In genomic region chr4:140427919-140428471, GRCh38 we compare ENCODE assay signal across 8 cellular contexts. TPM values are rescaled to one million over a fixed set of nuclear protein-coding genes. Genes with fewer than 3 reads are reported as not detected.
A peak's percentile ranks its signal among the peaks of the same experiment; 100 is the strongest.
DNase-seq lines count a peak whose midpoint lies in the region; ATAC-seq and TF ChIP-seq lines count a peak whose summit lies in the region.

No MANE protein-coding gene starts in this region.

- no peaks in the 10 kb centered on the region for H3K36me3 ChIP-seq in Panc1 (ENCODE audit: control insufficient read depth, insufficient read depth, low read length)
- H3K36me3 ChIP-seq in fibroblast of lung (ENCODE audit: control insufficient read depth, insufficient read depth, low read length) = no peaks in the 10 kb centered on the region
- H3K36me3 ChIP-seq in aorta (ENCODE audit: control insufficient read depth in 1 of 2, insufficient read depth in 2 of 2, low read length in 1 of 2) = no peaks in the 10 kb centered on the region

- 61 to 63% methylated on average over 7 of the region's 7 CpGs for WGBS in aorta, 2 donors

- H3K27ac ChIP-seq in Panc1 (ENCODE audit: low read length) (peak overlapping the region; percentile 67; the same call in 1 of the 2 replicates), fibroblast of lung (ENCODE audit: insufficient read depth, low read length) (no peak overlapping the region), aorta (ENCODE audit: low read depth in 1 of 2, low read length in 2 of 2) (no peak overlapping the region)

- CTCF ChIA-PET in Panc1 (lab: Charles Lee) = interaction anchor here (1.1 kb wide), 2 partner anchors 18 to 68 kb away, joined by 4 to 5 read pairs; no protein-coding TSS in a partner anchor

- H3K79me2 ChIP-seq in fibroblast of lung (ENCODE audit: control insufficient read depth, insufficient read depth, low read length) = no peaks in the 10 kb centered on the region

- H4K20me1 ChIP-seq in fibroblast of lung (ENCODE audit: control insufficient read depth, extremely low read depth, insufficient read depth, low read length) = no peaks in the 10 kb centered on the region

- H3K4me2 ChIP-seq in fibroblast of lung (ENCODE audit: extremely low read depth, insufficient read depth, low read length) = peak overlapping the region; percentile 97

- in situ Hi-C loops in Panc1 (cut with HindIII; ENCODE audit: low pct_unique_long_range_greater_than_20kb, low sequenced_read_pairs) = no loop called here

- ATAC-seq in Panc1 (no peak), aorta (ENCODE audit: low FRiP score) (no peak)

- intact Hi-C loops in Panc1 (cut with micrococcal nuclease; ENCODE audit: unreplicated experiment) = no loop called here
- intact Hi-C loops in aorta (cut with DNase I) = no loop called here

- TF ChIP-seq CTCF in Panc1 (IDR thresholded peaks at IDR 0.05) (peak; percentile 27), fibroblast of lung (conservative IDR thresholded peaks at IDR 0.05 in 1 of 2, IDR thresholded peaks at IDR 0.05 in 1 of 2; ENCODE audit: low read depth in 1 of 2, low read length in 2 of 2) (no peak)

- no peak overlapping the region for H3K9ac ChIP-seq in fibroblast of lung (ENCODE audit: insufficient read depth, low read length)

- H3K4me3 ChIP-seq in Panc1 (ENCODE audit: low read depth in 2 of 2, low read length in 2 of 2) = peak overlapping the region; percentile 71 to 81
- peak overlapping the region; percentile 67 to 80 (median 76) for H3K4me3 ChIP-seq in fibroblast of lung (replicated peaks in 1 of 4; ENCODE audit: control extremely low read depth in 1 of 4, insufficient read depth in 1 of 4, low read depth in 3 of 4, low read length in 4 of 4)
- H3K4me3 ChIP-seq in skeletal muscle cell (ENCODE audit: low read depth, low read length) = peak overlapping the region; percentile 67
- H3K4me3 ChIP-seq in aorta (ENCODE audit: low read length in 2 of 2) = peak overlapping the region in 1 of 2 donors; percentile 35

- H3K27me3 ChIP-seq in Panc1 (ENCODE audit: control insufficient read depth, insufficient read depth, low read length) = no peaks in the 10 kb centered on the region
- no peaks in the 10 kb centered on the region for H3K27me3 ChIP-seq in fibroblast of lung (ENCODE audit: control insufficient read depth, insufficient read depth, low read length)
- peaks cover 0 to 1% of the 10 kb centered on the region in 2 donors for H3K27me3 ChIP-seq in aorta (ENCODE audit: control insufficient read depth in 1 of 2, insufficient read depth in 2 of 2, low read length in 1 of 2)

- POLR2A ChIA-PET in Panc1 (lab: Charles Lee) = no interaction called here

- DNase-seq in DMS 273 (lab: John Stamatoyannopoulos, UW; ENCODE audit: unreplicated experiment) (peak; percentile 15), DMS 273 treated with DMSO at 0.1 percent for 48 hours (lab: John Stamatoyannopoulos, UW) (no peak), Panc1 (ENCODE audit: low read depth, low spot score) (peak; percentile 58), fibroblast of lung (ENCODE audit: low read depth in 2 of 2) (peak in 1 of 2 donors; percentile 83), skeletal muscle cell (ENCODE audit: low read depth) (no peak), aorta (no peak), HK-2 (ENCODE audit: unreplicated experiment) (no peak)
- no peak for DNase-seq in stimulated activated CD4-positive, alpha-beta T cell treated with anti-CD3 and anti-CD28 coated beads, Interleukin-2, amount 100 ng/mL, for 48 hours

- H3K9me3 ChIP-seq in Panc1 (ENCODE audit: control insufficient read depth, insufficient read depth, low read depth, low read length) (no peaks in the 10 kb centered on the region), fibroblast of lung (ENCODE audit: control insufficient read depth, insufficient read depth, low read depth, low read length) (no peaks in the 10 kb centered on the region), aorta (ENCODE audit: control insufficient read depth, low read length) (no peaks in the 10 kb centered on the region)

- peaks cover 9% of the 10 kb centered on the region for H3K4me1 ChIP-seq in Panc1 (ENCODE audit: control insufficient read depth, insufficient read depth, low read length)
- peaks cover 3% of the 10 kb centered on the region for H3K4me1 ChIP-seq in fibroblast of lung (ENCODE audit: control insufficient read depth, extremely low read depth, insufficient read depth, low read length)
- no peaks in the 10 kb centered on the region for H3K4me1 ChIP-seq in aorta (ENCODE audit: control insufficient read depth in 1 of 2, insufficient read depth in 2 of 2, low read length in 2 of 2)

- no TSS peak for BruUV-seq in Panc1 (replicated peaks; lab: Mats Ljungman, UMichigan)

- peak overlapping the region; percentile 98 for H2AFZ ChIP-seq in fibroblast of lung (ENCODE audit: low read length)

RNA-seq across cellular contexts. Expression of gene CLGN, which starts 0.5 kb away (rescaled TPM):
- total RNA-seq in Panc1 (2021; ENCODE audit: unreplicated experiment) = 5.4 TPM
- 2.1 TPM for polyA plus RNA-seq in Panc1 (2012; ENCODE audit: insufficient read length)
- total RNA-seq in fibroblast of lung = 11.8 and 18.0 TPM in 2 replicates
- polyA plus RNA-seq in fibroblast of lung = 3.4 and 11.2 TPM in 2 replicates
- 2.6 and 10.6 TPM in 2 replicates for polyA plus RNA-seq in fibroblast of lung (2012)
- polyA minus RNA-seq in fibroblast of lung (ENCODE audit: low replicate concordance) = 0.33 TPM in 1 of 2 replicates, not detected in the other
- under 1 TPM in 1 of 2 donors, not detected in 1; 0.21 TPM for total RNA-seq in aorta
- polyA plus RNA-seq in aorta = not detected

RNA-seq across cellular contexts. Expression of gene SCOC, which starts 54.5 kb away (rescaled TPM):
- total RNA-seq in Panc1 (2021; ENCODE audit: unreplicated experiment) (30.2 TPM), fibroblast of lung (33.9 and 40.1 TPM in 2 replicates), aorta (10 to 100 TPM; 38.5 to 45.6 TPM)
- 16.9 TPM for polyA plus RNA-seq in Panc1 (2012; ENCODE audit: insufficient read length)
- polyA plus RNA-seq in fibroblast of lung (57.4 and 72.3 TPM in 2 replicates), aorta (100 to 1,000 TPM in 1 of 2 donors, 10 to 100 TPM in 1; 49.4 to 101 TPM)
- 42.0 and 52.0 TPM in 2 replicates for polyA plus RNA-seq in fibroblast of lung (2012)
- polyA minus RNA-seq in fibroblast of lung (ENCODE audit: low replicate concordance) = 0.94 and 3.6 TPM in 2 replicates

Comparison
In these comparisons a context has a peak if more than half of its experiments do, and no peak if none do; other contexts are left out.
1. DNase-seq: peak in DMS 273 (single experiment) and Panc1 (single experiment); none in DMS 273 treated with DMSO at 0.1 percent for 48 hours (single experiment), skeletal muscle cell (single experiment), stimulated activated CD4-positive, alpha-beta T cell treated with anti-CD3 and anti-CD28 coated beads, Interleukin-2, amount 100 ng/mL, for 48 hours (0 of 2), aorta (0 of 2) and HK-2 (single experiment).